In the genomic region with DNA sequence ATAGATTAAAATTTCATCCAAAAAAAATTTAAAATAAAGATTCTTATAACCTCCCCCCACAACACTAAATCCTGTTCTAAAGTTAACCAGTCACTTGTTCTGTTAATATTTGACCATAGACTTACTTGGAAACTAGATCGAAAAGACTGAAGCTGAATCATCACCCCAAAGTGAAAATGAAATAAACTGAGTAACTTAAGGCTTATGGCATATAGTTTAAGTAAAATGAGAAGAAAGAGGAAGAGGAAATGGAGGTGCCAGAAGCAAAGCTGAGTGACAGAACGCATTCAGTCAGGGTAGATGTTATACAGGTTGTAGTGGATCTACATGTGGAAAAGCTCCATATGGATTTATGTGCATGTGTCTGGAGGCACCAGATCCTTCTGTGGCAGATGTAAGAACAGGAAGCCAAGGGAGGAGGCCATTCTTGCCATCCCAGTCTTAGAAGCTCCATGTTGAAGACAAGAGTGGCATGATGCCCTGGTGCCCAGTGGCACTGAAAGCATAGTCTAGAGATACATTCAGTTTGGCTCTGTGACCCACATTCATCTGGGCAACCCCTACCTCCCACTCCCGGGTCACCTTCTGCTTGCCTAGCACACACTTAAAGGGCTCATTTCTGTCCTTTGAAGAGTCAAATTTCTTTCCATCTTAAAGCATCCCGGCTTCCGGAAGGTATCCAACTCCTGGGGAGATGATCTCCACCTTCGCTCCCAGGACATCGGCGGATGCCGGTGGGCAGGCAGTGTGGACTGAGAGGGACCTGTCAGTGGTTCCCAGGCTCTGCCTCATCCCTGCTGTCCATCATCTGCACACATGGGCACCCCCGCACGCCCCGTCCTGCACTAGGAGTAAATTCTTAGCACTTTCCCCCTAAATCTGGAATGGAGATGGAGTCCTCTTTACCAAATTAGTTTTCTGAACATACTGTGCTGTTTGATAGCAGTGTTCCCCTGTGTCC, we compare ENCODE assay signal across 12 cellular contexts.
DNase-seq lines count a peak whose midpoint lies in the region; ATAC-seq, FAIRE-seq and TF ChIP-seq lines count a peak whose summit lies in the region.
"Had no signal": no experiment of that assay in that cellular context is flagged by ENCODE, and none has a peak within 500 bp of the region (broad histone marks: within the 10 kb centered on the region; RNA-seq: fewer than 3 reads in every experiment).

No MANE protein-coding gene starts in this region.

- POLR2A ChIA-PET in CD4-positive, alpha-beta T cell (lab: Charles Lee), result no interaction called here
- POLR2A ChIA-PET in MCF 10A (lab: Yijun Ruan, JAX), result interaction anchor here (1.0 kb wide), 1 partner anchor 56 kb away, joined by 3 read pairs; no protein-coding TSS in a partner anchor

- no peak for ATAC-seq in CD4-positive, alpha-beta T cell (ENCODE audit: poor library complexity)
- ATAC-seq in HG03196 (IDR thresholded peaks at IDR 0.05; ENCODE audit: unreplicated experiment), result peak; percentile 78
- peak; percentile 73 for ATAC-seq in activated naive CD8-positive, alpha-beta T cell treated with anti-CD3 and anti-CD28 coated beads, Interleukin-2, amount 50 U/mL, for 24 hours

- no peak for TF ChIP-seq CTCF in CD4-positive, alpha-beta T cell (IDR thresholded peaks at IDR 0.05)
- no peak for TF ChIP-seq CTCF in MCF 10A (IDR thresholded peaks at IDR 0.05; ENCODE audit: unreplicated experiment)

- H3K4me3 Mint-ChIP-seq in CD4-positive, alpha-beta T cell, result no peak overlapping the region
- peak overlapping the region; percentile 37 for H3K4me3 Mint-ChIP-seq in activated naive CD8-positive, alpha-beta T cell treated with anti-CD3 and anti-CD28 coated beads, Interleukin-2, amount 50 U/mL, for 24 hours
- no peak overlapping the region for H3K4me3 Mint-ChIP-seq in MCF 10A (ENCODE audit: unreplicated experiment)

- intact Hi-C loops in CD4-positive, alpha-beta T cell (cut with DNase I, micrococcal nuclease), result no loop called here
- intact Hi-C loops in MCF 10A (cut with micrococcal nuclease), result no loop called here

- H3K9me3 Mint-ChIP-seq in CD4-positive, alpha-beta T cell, result no peaks in the 10 kb centered on the region
- H3K9me3 Mint-ChIP-seq in activated naive CD8-positive, alpha-beta T cell treated with anti-CD3 and anti-CD28 coated beads, Interleukin-2, amount 50 U/mL, for 24 hours, result peaks cover 4% of the 10 kb centered on the region
- H3K9me3 Mint-ChIP-seq in MCF 10A (ENCODE audit: unreplicated experiment), result no peaks in the 10 kb centered on the region

- FAIRE-seq in GM19239 (lab: Jason Lieb, UNC), result peak; percentile 97

- H3K27ac Mint-ChIP-seq in CD4-positive, alpha-beta T cell, result peak overlapping the region; percentile 4
- H3K27ac Mint-ChIP-seq in activated naive CD8-positive, alpha-beta T cell treated with anti-CD3 and anti-CD28 coated beads, Interleukin-2, amount 50 U/mL, for 24 hours, result peak overlapping the region; percentile 85
- H3K27ac Mint-ChIP-seq in MCF 10A (ENCODE audit: low read depth, unreplicated experiment), result no peak overlapping the region
- H3K27ac Mint-ChIP-seq: IgD-negative memory B cell had no signal

- H3K4me1 Mint-ChIP-seq in CD4-positive, alpha-beta T cell (ENCODE audit: low read depth), result peaks cover 18% of the 10 kb centered on the region
- peaks cover 37% of the 10 kb centered on the region for H3K4me1 Mint-ChIP-seq in activated naive CD8-positive, alpha-beta T cell treated with anti-CD3 and anti-CD28 coated beads, Interleukin-2, amount 50 U/mL, for 24 hours
- no peaks in the 10 kb centered on the region for H3K4me1 Mint-ChIP-seq in MCF 10A (ENCODE audit: insufficient read depth, unreplicated experiment)

- H3K9me3 ChIP-seq in CD4-positive, alpha-beta T cell (ENCODE audit: control insufficient read depth, low read length), result no peaks in the 10 kb centered on the region
- H3K9me3 ChIP-seq: Caco-2 had no signal

- no TSS peak for BruUV-seq in MCF 10A (replicated peaks; lab: Mats Ljungman, UMichigan)

- H3K27ac ChIP-seq in CD4-positive, alpha-beta T cell (ENCODE audit: low read depth, low read length), result no peak overlapping the region

- H3K27me3 Mint-ChIP-seq in CD4-positive, alpha-beta T cell, result peaks cover 4% of the 10 kb centered on the region
- peaks cover 5% of the 10 kb centered on the region for H3K27me3 Mint-ChIP-seq in activated naive CD8-positive, alpha-beta T cell treated with anti-CD3 and anti-CD28 coated beads, Interleukin-2, amount 50 U/mL, for 24 hours
- no peaks in the 10 kb centered on the region for H3K27me3 Mint-ChIP-seq in MCF 10A (ENCODE audit: insufficient read depth, unreplicated experiment)
- H3K27me3 Mint-ChIP-seq: IgD-negative memory B cell had no signal

- DNase-seq in CD4-positive, alpha-beta T cell, result no peak
- DNase-seq in GM19239 (ENCODE audit: insufficient read length, low spot score) (peak; percentile 28), MCF 10A (ENCODE audit: unreplicated experiment) (no peak), DMS153 (lab: John Stamatoyannopoulos, UW) (no peak), AG20443 (ENCODE audit: low spot score) (no peak)
- no peak for DNase-seq in activated naive CD8-positive, alpha-beta T cell treated with anti-CD3 and anti-CD28 coated beads, Interleukin-2, amount 50 U/mL, for 24 hours
- DNase-seq in activated effector memory CD4-positive, alpha-beta T cell treated with Interleukin-2 at 50 U/mL for 16 hours, result no peak
- DNase-seq: activated CD4-positive, CD25-positive, alpha-beta regulatory T cell; Caco-2; hypothalamus had no signal

- CTCF ChIA-PET in CD4-positive, alpha-beta T cell (lab: Charles Lee), result interaction anchor here (1.2 kb wide), 1 partner anchor 11 kb away, joined by 3 read pairs; no protein-coding TSS in a partner anchor
- CTCF ChIA-PET in MCF 10A (lab: Yijun Ruan, JAX), result interaction anchor here (0.9 kb wide), 1 partner anchor 90 kb away, joined by 3 read pairs; no protein-coding TSS in a partner anchor

- no peaks in the 10 kb centered on the region for H3K27me3 ChIP-seq in CD4-positive, alpha-beta T cell (ENCODE audit: control insufficient read depth, insufficient read depth, low read length)

- H3K36me3 Mint-ChIP-seq in CD4-positive, alpha-beta T cell (ENCODE audit: low read depth), result peaks cover 5% of the 10 kb centered on the region
- H3K36me3 Mint-ChIP-seq in activated naive CD8-positive, alpha-beta T cell treated with anti-CD3 and anti-CD28 coated beads, Interleukin-2, amount 50 U/mL, for 24 hours (ENCODE audit: low read depth), result peaks cover 5% of the 10 kb centered on the region
- no peaks in the 10 kb centered on the region for H3K36me3 Mint-ChIP-seq in MCF 10A (ENCODE audit: insufficient read depth, unreplicated experiment)
